Comparison of ENCODE assay signal across 10 cellular contexts in the genomic region with DNA sequence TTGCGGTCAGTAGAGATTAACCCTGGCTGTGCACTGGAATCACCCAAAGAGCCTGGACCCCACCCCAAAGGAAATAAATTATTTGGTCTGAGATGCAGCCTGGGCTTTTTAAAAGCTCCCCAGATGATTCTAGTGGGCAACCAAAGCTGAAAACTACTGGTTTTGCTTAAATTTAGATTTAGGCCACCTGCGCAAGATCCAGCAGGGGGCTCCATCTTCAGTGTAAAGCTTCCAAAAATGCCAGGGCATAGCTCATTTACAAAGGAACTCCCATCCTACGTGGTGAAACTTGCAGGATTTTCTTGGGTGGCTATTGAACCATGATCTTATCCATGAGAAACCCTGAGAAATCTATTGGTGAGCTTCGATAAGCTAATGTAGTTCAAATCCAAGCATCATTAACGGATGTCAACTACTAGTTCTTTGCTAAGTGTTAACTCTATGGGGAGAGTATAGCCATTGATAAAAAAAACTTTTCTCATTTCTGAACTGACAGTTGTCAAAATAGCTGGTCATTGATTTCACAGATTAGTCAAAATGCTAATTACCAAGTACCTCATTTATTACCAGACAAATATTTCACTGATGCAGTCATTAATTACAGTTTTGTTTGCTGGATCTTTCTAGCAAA.
DNase-seq lines count a peak whose midpoint lies in the region; TF ChIP-seq lines count a peak whose summit lies in the region.
"Had no signal": no experiment of that assay in that cellular context is flagged by ENCODE, and none has a peak within 500 bp of the region (broad histone marks: within the 10 kb centered on the region; RNA-seq: fewer than 3 reads in every experiment).

No MANE protein-coding gene starts in this region.

- WGBS in liver, result 49% methylated on average over 5 of the region's 5 CpGs
- 40 to 64% (median 59%) methylated on average over 5 of the region's 5 CpGs for WGBS in adrenal gland, 4 donors

- H3K27me3 Mint-ChIP-seq in activated naive CD8-positive, alpha-beta T cell treated with anti-CD3 and anti-CD28 coated beads for 36 hours, result peaks cover 13% of the 10 kb centered on the region

- no peak overlapping the region for H3K27ac Mint-ChIP-seq in activated naive CD8-positive, alpha-beta T cell treated with anti-CD3 and anti-CD28 coated beads for 36 hours

- H3K27me3 ChIP-seq in DOHH2 (ENCODE audit: control insufficient read depth, low read length) (0 out of 2 replicates have a peak, but pooled peaks cover 3% of the 10 kb centered on the region), liver (ENCODE audit: control insufficient read depth in 4 of 4, insufficient read depth in 4 of 4, low read length in 3 of 4) (peaks cover 0 to 6% (median 2%) of the 10 kb centered on the region in 4 donors), adrenal gland (no peaks in the 10 kb centered on the region)
- H3K27me3 ChIP-seq: tibial nerve had no signal

- TF ChIP-seq CTCF in DOHH2 (IDR thresholded peaks at IDR 0.05; ENCODE audit: low read depth, low read length, poor library complexity, severe bottlenecking) (peak; percentile 81), liver (IDR thresholded peaks at IDR 0.05; ENCODE audit: low read depth, low read length, missing input control) (peak; percentile 9), adrenal gland (IDR thresholded peaks at IDR 0.05) (peak in 2 of 6 experiments; percentile 19 to 20)

- H3K79me2 ChIP-seq in DOHH2 (ENCODE audit: control insufficient read depth, low read length), result no peaks in the 10 kb centered on the region

- no peak overlapping the region for H3K4me3 ChIP-seq in DOHH2 (ENCODE audit: low read length)
- no peak overlapping the region for H3K4me3 ChIP-seq in liver (ENCODE audit: low read depth in 1 of 3, low read length in 3 of 3)
- no peak overlapping the region for H3K4me3 ChIP-seq in adrenal gland
- H3K4me3 ChIP-seq: tibial nerve had no signal

- no peak overlapping the region for H3K4me2 ChIP-seq in DOHH2 (ENCODE audit: low read length)

- no peaks in the 10 kb centered on the region for H3K9me2 ChIP-seq in DOHH2 (replicated peaks; ENCODE audit: control insufficient read depth, low read length)

- H3K36me3 ChIP-seq in DOHH2 (ENCODE audit: control insufficient read depth, low read length), result no peaks in the 10 kb centered on the region
- H3K36me3 ChIP-seq in liver (ENCODE audit: control insufficient read depth in 4 of 4, insufficient read depth in 3 of 4, low read depth in 1 of 4, low read length in 3 of 4), result no peaks in the 10 kb centered on the region
- H3K36me3 ChIP-seq in adrenal gland (replicated peaks in 1 of 2), result no peaks in the 10 kb centered on the region
- H3K36me3 ChIP-seq: tibial nerve had no signal

- no peak overlapping the region for H3K27ac ChIP-seq in DOHH2 (ENCODE audit: low read depth, low read length)
- no peak overlapping the region for H3K27ac ChIP-seq in liver (ENCODE audit: low read depth in 1 of 2, low read length in 2 of 2)
- H3K27ac ChIP-seq in adrenal gland, result no peak overlapping the region
- H3K27ac ChIP-seq: tibial nerve had no signal

- no peaks in the 10 kb centered on the region for H4K20me1 ChIP-seq in DOHH2 (ENCODE audit: control insufficient read depth, insufficient read depth, low read depth, low read length)

- H3K9ac ChIP-seq in liver (ENCODE audit: low read depth in 1 of 2, low read length in 2 of 2), result no peak overlapping the region

- peak; percentile 26 to 49 for TF ChIP-seq RAD21 in liver (IDR thresholded peaks at IDR 0.05)

- no peaks in the 10 kb centered on the region for H3K9me3 ChIP-seq in DOHH2 (ENCODE audit: control insufficient read depth, insufficient read depth, low read length)
- no peaks in the 10 kb centered on the region for H3K9me3 ChIP-seq in liver (ENCODE audit: control insufficient read depth in 4 of 4, low read length in 3 of 4)
- H3K9me3 ChIP-seq in adrenal gland (replicated peaks in 1 of 3), result no peaks in the 10 kb centered on the region
- H3K9me3 ChIP-seq: tibial nerve had no signal

- intact Hi-C loops in adrenal gland (cut with DNase I), result no loop called here

- TF ChIP-seq POLR2A in adrenal gland (IDR thresholded peaks at IDR 0.05), result no peak

- no peak overlapping the region for H3K4me3 Mint-ChIP-seq in activated naive CD8-positive, alpha-beta T cell treated with anti-CD3 and anti-CD28 coated beads for 36 hours
- H3K4me3 Mint-ChIP-seq: central memory CD8-positive, alpha-beta T cell had no signal

- no peaks in the 10 kb centered on the region for H3K4me1 Mint-ChIP-seq in activated naive CD8-positive, alpha-beta T cell treated with anti-CD3 and anti-CD28 coated beads for 36 hours

- DNase-seq in HS-27A (ENCODE audit: low read depth) (peak; percentile 2), NCI-H187 (lab: John Stamatoyannopoulos, UW) (no peak), SKM-1 treated with dmso at 0.1 percent for 144 hours (lab: John Stamatoyannopoulos, UW; ENCODE audit: unreplicated experiment) (no peak), adrenal gland (no peak)
- DNase-seq in activated naive CD8-positive, alpha-beta T cell treated with anti-CD3 and anti-CD28 coated beads for 36 hours, result peak; percentile 1
- DNase-seq in activated CD8-positive, alpha-beta memory T cell treated with anti-CD3 and anti-CD28 coated beads for 24 hours, result no peak

- no peaks in the 10 kb centered on the region for H3K36me3 Mint-ChIP-seq in activated naive CD8-positive, alpha-beta T cell treated with anti-CD3 and anti-CD28 coated beads for 36 hours

- H3K9me3 Mint-ChIP-seq in activated naive CD8-positive, alpha-beta T cell treated with anti-CD3 and anti-CD28 coated beads for 36 hours, result no peaks in the 10 kb centered on the region
- H3K9me3 Mint-ChIP-seq: central memory CD8-positive, alpha-beta T cell had no signal

- H3F3A ChIP-seq in DOHH2 (ENCODE audit: control insufficient read depth, insufficient read depth), result no peaks in the 10 kb centered on the region

- H3K4me1 ChIP-seq in DOHH2 (ENCODE audit: control insufficient read depth, low read length) (no peaks in the 10 kb centered on the region), liver (ENCODE audit: control insufficient read depth in 4 of 4, insufficient read depth in 4 of 4, low read length in 3 of 4) (no peaks in the 10 kb centered on the region), adrenal gland (replicated peaks in 1 of 2) (no peaks in the 10 kb centered on the region)
- H3K4me1 ChIP-seq: tibial nerve had no signal

TF ChIP-seq in liver, 16 proteins besides CTCF, POLR2A, EP300 and RAD21:
- TF ChIP-seq HNF4G (IDR thresholded peaks at IDR 0.05) (no peak), JUND (IDR thresholded peaks at IDR 0.05) (no peak), YY1 (IDR thresholded peaks at IDR 0.05) (no peak), FOXA2 (IDR thresholded peaks at IDR 0.05) (no peak), HNF4A (conservative IDR thresholded peaks at IDR 0.05) (no peak)
TF ChIP-seq in liver: peak in this region for 0.

Comparison
In these comparisons a context has a peak if more than half of its experiments do, and no peak if none do; other contexts are left out.
1. DNase-seq: peak in HS-27A (single experiment) and activated naive CD8-positive, alpha-beta T cell treated with anti-CD3 and anti-CD28 coated beads for 36 hours (single experiment); none in NCI-H187 (0 of 2), SKM-1 treated with dmso at 0.1 percent for 144 hours (single experiment), adrenal gland (0 of 7) and activated CD8-positive, alpha-beta memory T cell treated with anti-CD3 and anti-CD28 coated beads for 24 hours (single experiment).